Comparison of ENCODE assay signal across 21 cellular contexts in the genomic region with DNA sequence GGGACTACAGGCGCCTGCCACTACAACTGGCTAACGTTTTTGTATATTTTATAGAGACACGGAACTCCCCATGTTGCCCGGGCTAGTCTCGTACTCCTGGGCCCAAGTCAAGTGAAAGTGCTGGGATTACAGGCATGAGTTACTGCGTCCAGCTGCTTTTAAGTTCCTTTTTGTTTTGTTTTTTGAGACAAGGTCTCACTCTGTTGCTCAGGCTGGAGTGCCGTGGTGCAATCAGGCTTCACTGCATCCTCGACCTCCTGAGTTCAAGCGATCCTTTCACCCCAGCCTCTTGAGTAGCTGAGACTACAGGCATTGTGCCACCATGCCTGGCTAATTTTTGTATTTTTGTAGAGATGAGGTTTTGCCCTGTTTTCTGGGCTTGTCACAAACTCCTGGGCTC.
DNase-seq lines count a peak whose midpoint lies in the region; ATAC-seq, FAIRE-seq and TF ChIP-seq lines count a peak whose summit lies in the region.
"Had no signal": no experiment of that assay in that cellular context is flagged by ENCODE, and none has a peak within 500 bp of the region (broad histone marks: within the 10 kb centered on the region; RNA-seq: fewer than 3 reads in every experiment).

No MANE protein-coding gene starts in this region.

- no peaks in the 10 kb centered on the region for H4K20me1 ChIP-seq in GM23338 (replicated peaks; ENCODE audit: insufficient read depth)

- H3K9me2 ChIP-seq in GM23338 (ENCODE audit: insufficient read depth) = no peaks in the 10 kb centered on the region

- no peaks in the 10 kb centered on the region for H3F3A ChIP-seq in GM23338 (replicated peaks; ENCODE audit: low read depth)

- H3K4me1 Mint-ChIP-seq in GM23338 = peaks cover 45% of the 10 kb centered on the region
- H3K4me1 Mint-ChIP-seq: CD14-positive monocyte had no signal

- no peak overlapping the region for H2AFZ ChIP-seq in GM23338

- H3K9me3 ChIP-seq in esophagus squamous epithelium = no peaks in the 10 kb centered on the region
- H3K9me3 ChIP-seq in muscle layer of colon (ENCODE audit: low read length) = no peaks in the 10 kb centered on the region
- no peaks in the 10 kb centered on the region for H3K9me3 ChIP-seq in thoracic aorta
- no peaks in the 10 kb centered on the region for H3K9me3 ChIP-seq in right lobe of liver

- peaks cover 75% of the 10 kb centered on the region for H3K79me2 ChIP-seq in GM23338 (replicated peaks; ENCODE audit: insufficient read depth)

- 44 to 56% methylated on average over 9 of the region's 9 CpGs for WGBS in esophagus squamous epithelium, 2 donors
- 61% methylated on average over 5 of the region's 9 CpGs for WGBS in right lobe of liver (ENCODE audit: insufficient coverage, low coverage, low lambda C conversion rate, missing lambda C conversion rate)

- H3K27me3 Mint-ChIP-seq in GM23338 (ENCODE audit: insufficient read depth, low read depth, poor library complexity) = no peaks in the 10 kb centered on the region

- H3K4me3 ChIP-seq in GM23338 = no peak overlapping the region
- H3K4me3 ChIP-seq in esophagus squamous epithelium = no peak overlapping the region
- no peak overlapping the region for H3K4me3 ChIP-seq in muscle layer of colon (ENCODE audit: low read depth in 1 of 2, low read length in 2 of 2)
- H3K4me3 ChIP-seq in thoracic aorta = peak overlapping the region; percentile 51
- H3K4me3 ChIP-seq in right lobe of liver = no peak overlapping the region

- no peak overlapping the region for H3K9ac ChIP-seq in muscle layer of colon (ENCODE audit: low read length)

- no peak overlapping the region for H3K4me2 ChIP-seq in GM23338

- H3K27ac ChIP-seq in GM23338 (ENCODE audit: low read depth) (0 out of 2 replicates have a peak overlapping the region, but pooled peaks have one; percentile 39), esophagus squamous epithelium (peak overlapping the region in 3 of 4 donors; percentile 47 to 61 (median 59)), muscle layer of colon (ENCODE audit: low read depth, low read length) (peak overlapping the region; percentile 35), thoracic aorta (peak overlapping the region; percentile 49 to 81), right lobe of liver (no peak overlapping the region)
- H3K27ac ChIP-seq: 22Rv1 had no signal

- H3K27ac Mint-ChIP-seq in GM23338 = peak overlapping the region; percentile 59
- H3K27ac Mint-ChIP-seq: CD14-positive monocyte had no signal

- intact Hi-C loops in esophagus squamous epithelium (cut with DNase I) = no loop called here
- intact Hi-C loops in right lobe of liver (cut with DNase I) = no loop called here

- no peak for FAIRE-seq in RCC 7860 (lab: Jason Lieb, UNC)
- FAIRE-seq: HepG2 had no signal

- peaks cover 18% of the 10 kb centered on the region for H3K36me3 Mint-ChIP-seq in GM23338 (ENCODE audit: low read depth)
- H3K36me3 Mint-ChIP-seq: CD14-positive monocyte had no signal

- H3K4me1 ChIP-seq in GM23338 (ENCODE audit: insufficient read depth) = peaks cover 30% of the 10 kb centered on the region
- H3K4me1 ChIP-seq in esophagus squamous epithelium = peaks cover 0 to 19% (median 0%) of the 10 kb centered on the region in 3 donors
- peaks cover 30% of the 10 kb centered on the region for H3K4me1 ChIP-seq in muscle layer of colon (ENCODE audit: insufficient read depth, low read length)
- peaks cover 12 to 24% of the 10 kb centered on the region in 2 donors for H3K4me1 ChIP-seq in thoracic aorta (ENCODE audit: control insufficient read depth in 1 of 2, low read depth in 2 of 2)
- no peaks in the 10 kb centered on the region for H3K4me1 ChIP-seq in right lobe of liver

- no peak for ATAC-seq in GM23338
- ATAC-seq in thoracic aorta (ENCODE audit: insufficient number of reproducible peaks, low FRiP score, low read depth) = no peak
- no peak for ATAC-seq in right lobe of liver
- ATAC-seq: HepG2 had no signal

- H3K9me3 Mint-ChIP-seq in GM23338 = peaks cover 7% of the 10 kb centered on the region; the same call in 2 of the 3 replicates

- TF ChIP-seq POLR2A in esophagus squamous epithelium (IDR thresholded peaks at IDR 0.05) (no peak), right lobe of liver (IDR thresholded peaks at IDR 0.05) (no peak)

- H3K4me3 Mint-ChIP-seq in GM23338 = no peak overlapping the region
- H3K4me3 Mint-ChIP-seq: CD14-positive monocyte had no signal

- no peaks in the 10 kb centered on the region for H3K36me3 ChIP-seq in GM23338 (ENCODE audit: insufficient read depth)
- H3K36me3 ChIP-seq in esophagus squamous epithelium = no peaks in the 10 kb centered on the region
- H3K36me3 ChIP-seq in muscle layer of colon (ENCODE audit: insufficient read depth, low read length) = no peaks in the 10 kb centered on the region
- no peaks in the 10 kb centered on the region for H3K36me3 ChIP-seq in thoracic aorta
- H3K36me3 ChIP-seq in right lobe of liver = no peaks in the 10 kb centered on the region

- TF ChIP-seq CTCF in GM23338 (conservative IDR thresholded peaks at IDR 0.05; ENCODE audit: low read depth in 2 of 2) = no peak
- TF ChIP-seq CTCF in esophagus squamous epithelium (IDR thresholded peaks at IDR 0.05) = no peak
- no peak for TF ChIP-seq CTCF in thoracic aorta (IDR thresholded peaks at IDR 0.05)
- no peak for TF ChIP-seq CTCF in right lobe of liver (IDR thresholded peaks at IDR 0.05)

- no peaks in the 10 kb centered on the region for H3K27me3 ChIP-seq in GM23338 (ENCODE audit: insufficient read depth)
- H3K27me3 ChIP-seq in esophagus squamous epithelium = no peaks in the 10 kb centered on the region
- H3K27me3 ChIP-seq in muscle layer of colon (ENCODE audit: control insufficient read depth in 1 of 2, insufficient read depth in 2 of 2, low read length in 2 of 2) = no peaks in the 10 kb centered on the region
- H3K27me3 ChIP-seq in thoracic aorta (replicated peaks; ENCODE audit: insufficient read depth) = no peaks in the 10 kb centered on the region
- H3K27me3 ChIP-seq in right lobe of liver = no peaks in the 10 kb centered on the region

- DNase-seq in GM23338 (ENCODE audit: low spot score) (no peak), esophagus squamous epithelium (lab: John Stamatoyannopoulos, UW) (no peak), thoracic aorta (ENCODE audit: low spot score) (no peak), C1 segment of cervical spinal cord (lab: John Stamatoyannopoulos, UW) (no peak), GOT3 (lab: John Stamatoyannopoulos, UW) (no peak), right lobe of liver (no peak), RCC 7860 (ENCODE audit: low spot score) (no peak)
- DNase-seq: AML-193, DMS79, KG1, MV-4-11, NCI-H1694 treated with DMSO at 0.1 percent for 48 hours, NCI-H2227 treated with DMSO at 0.1 percent for 48 hours, NCI-H510A treated with DMSO at 0.1 percent for 48 hours, NCI-H774, OCI-M1, SHP77 had no signal

TF ChIP-seq in GM23338, 12 proteins besides CTCF, POLR2A, EP300 and RAD21 (continues in another document):
- no peak for TF ChIP-seq STAT1 (IDR thresholded peaks at IDR 0.05; ENCODE audit: unreplicated experiment)

Comparison
In these comparisons a context has a peak if more than half of its experiments do, and no peak if none do; other contexts are left out.
1. H3K27ac ChIP-seq: peak in GM23338 (single experiment), esophagus squamous epithelium (3 of 4), muscle layer of colon (single experiment) and thoracic aorta (2 of 2); none in right lobe of liver (0 of 3).